7 cellular contexts compared by ENCODE assay signal in the genomic region with DNA sequence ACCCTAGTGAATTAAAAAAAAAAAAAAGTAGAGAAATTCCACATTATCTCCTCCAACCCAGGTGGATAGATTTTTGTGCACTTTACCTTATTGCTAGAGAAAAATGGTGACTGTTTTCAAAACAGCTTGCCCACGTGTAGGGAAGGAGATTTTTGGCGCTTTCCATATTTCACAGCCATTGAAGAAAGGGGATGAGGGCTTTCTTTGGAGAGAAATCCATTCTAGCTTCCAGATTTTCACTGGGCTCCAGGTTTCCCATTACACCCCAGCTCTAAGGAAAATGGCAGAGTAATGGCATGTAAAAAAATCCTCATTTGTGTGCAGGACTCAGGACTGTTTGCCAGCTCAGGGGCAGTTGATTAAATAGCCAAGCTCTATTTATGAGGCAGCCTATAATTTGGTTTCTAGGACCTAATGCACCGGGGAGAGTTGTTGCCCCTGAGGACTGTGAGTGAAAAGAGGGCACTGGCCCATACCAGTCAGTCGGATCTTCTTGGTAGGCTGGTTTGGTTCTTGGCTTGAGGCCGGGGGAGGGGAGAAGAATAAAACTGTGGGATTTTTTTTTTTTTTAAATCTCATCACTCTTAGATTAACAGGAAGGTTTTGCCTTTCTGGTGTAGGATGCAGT. TPM values are rescaled to one million over a fixed set of nuclear protein-coding genes. Genes with fewer than 3 reads are reported as not detected.
A peak's percentile ranks its signal among the peaks of the same experiment; 100 is the strongest.
DNase-seq lines count a peak whose midpoint lies in the region; ATAC-seq and TF ChIP-seq lines count a peak whose summit lies in the region.

No MANE protein-coding gene starts in this region.

- H3F3A ChIP-seq in smooth muscle cell (ENCODE audit: low read depth): peaks cover 25% of the 10 kb centered on the region

- peaks cover 36% of the 10 kb centered on the region for H3K4me1 ChIP-seq in smooth muscle cell (ENCODE audit: low read depth)

- H3K27ac ChIP-seq in smooth muscle cell (ENCODE audit: low read depth): peak overlapping the region; percentile 85

- peaks cover 24% of the 10 kb centered on the region for H3K79me2 ChIP-seq in smooth muscle cell (ENCODE audit: low read depth)

- H3K4me1 Mint-ChIP-seq in HFFc6 (ENCODE audit: low read depth) (peaks cover 37% of the 10 kb centered on the region), T-helper 17 cell (peaks cover 21% of the 10 kb centered on the region)

- DNase-seq in HFFc6: no peak
- no peak for DNase-seq in T-helper 17 cell
- DNase-seq in fibroblast of villous mesenchyme (ENCODE audit: low read depth): no peak
- DNase-seq in smooth muscle cell (lab: John Stamatoyannopoulos, UW; ENCODE audit: unreplicated experiment): no peak
- no peak for DNase-seq in NCI-H2107 treated with DMSO at 0.1 percent for 48 hours (lab: John Stamatoyannopoulos, UW; ENCODE audit: unreplicated experiment)
- no peak for DNase-seq in posterior cingulate gyrus
- no peak for DNase-seq in HK-2 (ENCODE audit: unreplicated experiment)

- peak overlapping the region; percentile 85 for H2AFZ ChIP-seq in smooth muscle cell (ENCODE audit: low read depth)

- H3K9me3 Mint-ChIP-seq in HFFc6: no peaks in the 10 kb centered on the region

- H3K9ac ChIP-seq in smooth muscle cell (ENCODE audit: low read depth): peak overlapping the region; percentile 68

- intact Hi-C loops in posterior cingulate gyrus (cut with DNase I): loop anchor here (2.0 to 10.0 kb wide), 2 partner anchors 51 to 93 kb away; partner anchors contain the start of gene PIGV

- peak overlapping the region; percentile 92 for H3K4me3 Mint-ChIP-seq in HFFc6
- peak overlapping the region; percentile 98 for H3K4me3 Mint-ChIP-seq in T-helper 17 cell

- H3K36me3 Mint-ChIP-seq in HFFc6 (ENCODE audit: low read depth) (no peaks in the 10 kb centered on the region), T-helper 17 cell (ENCODE audit: low read depth) (no peaks in the 10 kb centered on the region)

- no peaks in the 10 kb centered on the region for H3K9me3 ChIP-seq in T-helper 17 cell (ENCODE audit: control insufficient read depth, low read length, poor library complexity, severe bottlenecking)
- no peaks in the 10 kb centered on the region for H3K9me3 ChIP-seq in smooth muscle cell (replicated peaks; ENCODE audit: low read depth)

- H3K27me3 Mint-ChIP-seq in HFFc6 (ENCODE audit: insufficient read depth) (no peaks in the 10 kb centered on the region), T-helper 17 cell (no peaks in the 10 kb centered on the region)

- H3K4me3 ChIP-seq in fibroblast of villous mesenchyme (ENCODE audit: low read depth, low read length): peak overlapping the region; percentile 71
- H3K4me3 ChIP-seq in smooth muscle cell: peak overlapping the region; percentile 91

- TF ChIP-seq CTCF in HFFc6 (IDR thresholded peaks at IDR 0.05) (no peak), fibroblast of villous mesenchyme (IDR thresholded peaks at IDR 0.05; ENCODE audit: insufficient read depth, low read depth, low read length) (no peak), smooth muscle cell (IDR thresholded peaks at IDR 0.05; ENCODE audit: borderline replicate concordance, insufficient read depth, poor library complexity, severe bottlenecking) (no peak)

- H3K27me3 ChIP-seq in smooth muscle cell (ENCODE audit: low read depth): no peaks in the 10 kb centered on the region

- H4K20me1 ChIP-seq in smooth muscle cell (ENCODE audit: low read depth): peaks cover 13% of the 10 kb centered on the region

- no peak for ATAC-seq in T-helper 17 cell

- peak overlapping the region; percentile 92 for H3K27ac Mint-ChIP-seq in HFFc6
- peak overlapping the region; percentile 96 for H3K27ac Mint-ChIP-seq in T-helper 17 cell

- WGBS in smooth muscle cell (ENCODE audit: low lambda C conversion rate): 26% methylated on average over 5 of the region's 5 CpGs

- H3K4me2 ChIP-seq in smooth muscle cell: peak overlapping the region; percentile 86

- no peaks in the 10 kb centered on the region for H3K36me3 ChIP-seq in smooth muscle cell (ENCODE audit: low read depth)

RNA-seq across cellular contexts. Expression of gene ARID1A, which starts 2.1 kb away (rescaled TPM):
- 10 to 100 TPM; 46.1 to 51.2 (median 49.2) TPM for total RNA-seq in HFFc6 (2021; fragmentation: NEBNext Ultra II Directional; extraction: Animal tissue kit (Norgen Biotek cat#: 25700))
- total RNA-seq in T-helper 17 cell: 100 to 1,000 TPM; 134 to 136 TPM
- 24.8 and 31.1 TPM in 2 replicates for total RNA-seq in fibroblast of villous mesenchyme
- total RNA-seq in smooth muscle cell: 30.4 and 33.1 TPM in 2 replicates
- polyA plus RNA-seq in smooth muscle cell: 17.5 and 24.9 TPM in 2 replicates
